Comparison of ENCODE assay signal across 14 cellular contexts in genomic region chr1:218369688-218370511, GRCh38. TPM values are rescaled to one million over a fixed set of nuclear protein-coding genes. Genes with fewer than 3 reads are reported as not detected.
A peak's percentile ranks its signal among the peaks of the same experiment; 100 is the strongest.
DNase-seq lines count a peak whose midpoint lies in the region; ATAC-seq, FAIRE-seq and TF ChIP-seq lines count a peak whose summit lies in the region.
"Had no signal": no experiment of that assay in that cellular context is flagged by ENCODE, and none has a peak within 500 bp of the region (broad histone marks: within the 10 kb centered on the region; RNA-seq: fewer than 3 reads in every experiment).

No MANE protein-coding gene starts in this region.

- no peak overlapping the region for H3K27ac Mint-ChIP-seq in naive thymus-derived CD8-positive, alpha-beta T cell
- H3K27ac Mint-ChIP-seq in endothelial cell (ENCODE audit: unreplicated experiment): no peak overlapping the region
- no peak overlapping the region for H3K27ac Mint-ChIP-seq in T-helper 2 cell treated with Interferon-gamma antibody and Interleukin-4, amounts not matched to agents 5 μg/mL and 100 μg/mL, for 36 hours
- H3K27ac Mint-ChIP-seq: activated naive CD4-positive, alpha-beta T cell treated with anti-CD3 and anti-CD28 coated beads, Interleukin-2, amount 50 U/mL, for 24 hours had no signal

- TF ChIP-seq CTCF in A549 (IDR thresholded peaks at IDR 0.05) (no peak), epithelial cell of esophagus (IDR thresholded peaks at IDR 0.05; ENCODE audit: insufficient read depth, low read depth, low read length, missing control alignments) (no peak), endothelial cell (IDR thresholded peaks at IDR 0.05; ENCODE audit: unreplicated experiment) (no peak)

- TF ChIP-seq POLR2A in A549 (IDR thresholded peaks at IDR 0.05; ENCODE audit: low read length): no peak

- H3K4me3 Mint-ChIP-seq in naive thymus-derived CD8-positive, alpha-beta T cell: no peak overlapping the region
- no peak overlapping the region for H3K4me3 Mint-ChIP-seq in endothelial cell (ENCODE audit: unreplicated experiment)
- H3K4me3 Mint-ChIP-seq in T-helper 2 cell treated with Interferon-gamma antibody and Interleukin-4, amounts not matched to agents 5 μg/mL and 100 μg/mL, for 36 hours: no peak overlapping the region
- H3K4me3 Mint-ChIP-seq: activated naive CD4-positive, alpha-beta T cell treated with anti-CD3 and anti-CD28 coated beads, Interleukin-2, amount 50 U/mL, for 24 hours had no signal

- H3K27ac ChIP-seq in A549 (peak overlapping the region; percentile 90 to 92), muscle layer of duodenum (ENCODE audit: low read length) (peak overlapping the region; percentile 21)
- H3K27ac ChIP-seq: BLaER1, right lobe of liver had no signal

- TF ChIP-seq RAD21 in A549 (conservative IDR thresholded peaks at IDR 0.05 in 1 of 2, IDR thresholded peaks at IDR 0.05 in 1 of 2): no peak

- CTCF ChIA-PET in A549 (lab: Yijun Ruan, JAX): interaction anchor here (0.7 kb wide), 2 partner anchors 8 to 812 kb away, joined by 3 to 4 read pairs; no protein-coding TSS in a partner anchor

- FAIRE-seq in A549 (lab: Jason Lieb, UNC): no peak
- FAIRE-seq: HepG2 had no signal

- H3K4me1 ChIP-seq in A549: peaks cover 96% of the 10 kb centered on the region
- H3K4me1 ChIP-seq in muscle layer of duodenum (ENCODE audit: control insufficient read depth in 1 of 2, insufficient read depth in 2 of 2, low read length in 2 of 2): peaks cover 0 to 55% of the 10 kb centered on the region in 2 donors

- H3K4me3 ChIP-seq in A549: no peak overlapping the region
- no peak overlapping the region for H3K4me3 ChIP-seq in epithelial cell of esophagus (ENCODE audit: low read length)
- no peak overlapping the region for H3K4me3 ChIP-seq in muscle layer of duodenum (ENCODE audit: low read depth in 1 of 2, low read length in 2 of 2)
- H3K4me3 ChIP-seq: BLaER1, right lobe of liver had no signal

- no peaks in the 10 kb centered on the region for H3K36me3 ChIP-seq in muscle layer of duodenum (ENCODE audit: control insufficient read depth in 1 of 2, insufficient read depth in 2 of 2, low read length in 2 of 2)
- H3K36me3 ChIP-seq: BLaER1, right lobe of liver had no signal

- H3K27me3 ChIP-seq in muscle layer of duodenum (ENCODE audit: low read depth, low read length): no peaks in the 10 kb centered on the region
- H3K27me3 ChIP-seq: BLaER1, right lobe of liver had no signal

- TF ChIP-seq EP300 in A549 (IDR thresholded peaks at IDR 0.05): no peak

- no peaks in the 10 kb centered on the region for H3K4me1 Mint-ChIP-seq in naive thymus-derived CD8-positive, alpha-beta T cell
- peaks cover 10% of the 10 kb centered on the region for H3K4me1 Mint-ChIP-seq in endothelial cell (ENCODE audit: unreplicated experiment)
- no peaks in the 10 kb centered on the region for H3K4me1 Mint-ChIP-seq in T-helper 2 cell treated with Interferon-gamma antibody and Interleukin-4, amounts not matched to agents 5 μg/mL and 100 μg/mL, for 36 hours (ENCODE audit: low read depth)
- H3K4me1 Mint-ChIP-seq: activated naive CD4-positive, alpha-beta T cell treated with anti-CD3 and anti-CD28 coated beads, Interleukin-2, amount 50 U/mL, for 24 hours had no signal

- no peaks in the 10 kb centered on the region for H3K9me3 Mint-ChIP-seq in naive thymus-derived CD8-positive, alpha-beta T cell
- no peaks in the 10 kb centered on the region for H3K9me3 Mint-ChIP-seq in endothelial cell (ENCODE audit: unreplicated experiment)
- no peaks in the 10 kb centered on the region for H3K9me3 Mint-ChIP-seq in T-helper 2 cell treated with Interferon-gamma antibody and Interleukin-4, amounts not matched to agents 5 μg/mL and 100 μg/mL, for 36 hours
- H3K9me3 Mint-ChIP-seq: activated naive CD4-positive, alpha-beta T cell treated with anti-CD3 and anti-CD28 coated beads, Interleukin-2, amount 50 U/mL, for 24 hours had no signal

- peaks cover 1 to 11% (median 5%) of the 10 kb centered on the region in 5 donors for H3K27me3 Mint-ChIP-seq in naive thymus-derived CD8-positive, alpha-beta T cell
- peaks cover 4% of the 10 kb centered on the region for H3K27me3 Mint-ChIP-seq in endothelial cell (ENCODE audit: unreplicated experiment)
- H3K27me3 Mint-ChIP-seq in T-helper 2 cell treated with Interferon-gamma antibody and Interleukin-4, amounts not matched to agents 5 μg/mL and 100 μg/mL, for 36 hours (ENCODE audit: low read depth): peaks cover 29% of the 10 kb centered on the region

- no peak for ATAC-seq in A549
- no peak for ATAC-seq in naive thymus-derived CD8-positive, alpha-beta T cell
- ATAC-seq: esophagus mucosa, HepG2, right lobe of liver had no signal

- H3K9me3 ChIP-seq in A549 (no peaks in the 10 kb centered on the region), muscle layer of duodenum (ENCODE audit: control insufficient read depth in 1 of 2, low read length in 2 of 2) (no peaks in the 10 kb centered on the region)
- H3K9me3 ChIP-seq: BLaER1, right lobe of liver had no signal

- no peak for DNase-seq in A549 (ENCODE audit: low read depth in 1 of 2, low spot score in 1 of 2)
- peak; percentile 59 for DNase-seq in HT1080 (ENCODE audit: low read depth)
- peak; percentile 43 for DNase-seq in epithelial cell of esophagus (ENCODE audit: low read depth)
- DNase-seq in naive thymus-derived CD8-positive, alpha-beta T cell: no peak
- DNase-seq in endothelial cell (ENCODE audit: low spot score): no peak
- DNase-seq in T-helper 2 cell treated with Interferon-gamma antibody and Interleukin-4, amounts not matched to agents 5 μg/mL and 100 μg/mL, for 36 hours (ENCODE audit: low spot score): no peak
- DNase-seq in GM19238 (ENCODE audit: insufficient read length, low spot score): no peak
- DNase-seq: NCI-H2107, right lobe of liver had no signal

- no peaks in the 10 kb centered on the region for H3K36me3 Mint-ChIP-seq in naive thymus-derived CD8-positive, alpha-beta T cell
- no peaks in the 10 kb centered on the region for H3K36me3 Mint-ChIP-seq in endothelial cell (ENCODE audit: low read depth, unreplicated experiment)
- no peaks in the 10 kb centered on the region for H3K36me3 Mint-ChIP-seq in T-helper 2 cell treated with Interferon-gamma antibody and Interleukin-4, amounts not matched to agents 5 μg/mL and 100 μg/mL, for 36 hours (ENCODE audit: low read depth)
- H3K36me3 Mint-ChIP-seq: activated naive CD4-positive, alpha-beta T cell treated with anti-CD3 and anti-CD28 coated beads, Interleukin-2, amount 50 U/mL, for 24 hours had no signal

- POLR2A ChIA-PET in A549 (lab: Yijun Ruan, JAX): interaction anchor here (0.6 to 1.0 kb wide), 2 partner anchors 21 to 150 kb away, joined by 3 read pairs; no protein-coding TSS in a partner anchor
- POLR2A ChIA-PET in naive thymus-derived CD8-positive, alpha-beta T cell (lab: Charles Lee): no interaction called here

- 70% methylated on average over 2 of the region's 2 CpGs for WGBS in A549 (ENCODE audit: missing lambda C conversion rate)

- H3K4me2 ChIP-seq in A549: peak overlapping the region; percentile 22; the same call in 1 of the 3 replicates
- H3K4me2 ChIP-seq: BLaER1 had no signal

TF ChIP-seq in A549, 52 proteins besides CTCF, POLR2A, EP300 and RAD21:
- TF ChIP-seq, protein P1, sequence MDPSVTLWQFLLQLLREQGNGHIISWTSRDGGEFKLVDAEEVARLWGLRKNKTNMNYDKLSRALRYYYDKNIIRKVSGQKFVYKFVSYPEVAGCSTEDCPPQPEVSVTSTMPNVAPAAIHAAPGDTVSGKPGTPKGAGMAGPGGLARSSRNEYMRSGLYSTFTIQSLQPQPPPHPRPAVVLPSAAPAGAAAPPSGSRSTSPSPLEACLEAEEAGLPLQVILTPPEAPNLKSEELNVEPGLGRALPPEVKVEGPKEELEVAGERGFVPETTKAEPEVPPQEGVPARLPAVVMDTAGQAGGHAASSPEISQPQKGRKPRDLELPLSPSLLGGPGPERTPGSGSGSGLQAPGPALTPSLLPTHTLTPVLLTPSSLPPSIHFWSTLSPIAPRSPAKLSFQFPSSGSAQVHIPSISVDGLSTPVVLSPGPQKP (IDR thresholded peaks at IDR 0.05; ENCODE audit: low read depth, low read length): no peak
- TF ChIP-seq RARB (CRISPR knock-in tag; IDR thresholded peaks at IDR 0.05): no peak
- no peak for TF ChIP-seq CHD2 (IDR thresholded peaks at IDR 0.05; ENCODE audit: low read length, partially characterized antibody)
- TF ChIP-seq FOSL2 (IDR thresholded peaks at IDR 0.05): no peak
- TF ChIP-seq FOSL2 (CRISPR knock-in tag; IDR thresholded peaks at IDR 0.05): peak; percentile 49; the same call in 1 of the 2 replicates
- TF ChIP-seq NPAS2 (CRISPR knock-in tag; IDR thresholded peaks at IDR 0.05; ENCODE audit: borderline replicate concordance): no peak
- TF ChIP-seq NR3C1 (IDR thresholded peaks at IDR 0.05): no peak
- no peak for TF ChIP-seq JUN (IDR thresholded peaks at IDR 0.05)

RNA-seq across cellular contexts. Expression of gene TGFB2, which starts 24.8 kb away (rescaled TPM):
- polyA plus RNA-seq in A549 (2011; rRNA removed) (65.8 and 67.6 TPM in 2 replicates), A549 (2017; fragmentation: RNase III; extraction: RNeasy Plus Mini Kit Qiagen cat#74134 plus additional on column Dnase treatment) (29.7 to 40.6 TPM (median 34.0 TPM) in 3 replicates)
- 7.8 and 9.4 TPM in 2 replicates for polyA plus RNA-seq in A549 (2012; cell fraction: cytosol; rRNA removed)
- 9.4 and 13.3 TPM in 2 replicates for polyA plus RNA-seq in A549 (2012; cell fraction: nucleus; rRNA removed)
- polyA minus RNA-seq in A549 (2011; rRNA and poly(A)+ RNA removed): 33.4 and 43.9 TPM in 2 replicates
- total RNA-seq in HT1080 (2014; rRNA removed; shearing (Covaris generic)): 2.4 and 3.2 TPM in 2 replicates
- 6.3 and 8.1 TPM in 2 replicates for polyA plus RNA-seq in HT1080 (2015; cell fraction: cytosol; rRNA removed)
- 27.5 and 33.7 TPM in 2 replicates for polyA plus RNA-seq in HT1080 (2015; cell fraction: nucleus; rRNA removed)
- under 1 TPM in 1 of 2 experiments, not detected in 1; 0.16 TPM for total RNA-seq in naive thymus-derived CD8-positive, alpha-beta T cell
- not detected for polyA plus RNA-seq in naive thymus-derived CD8-positive, alpha-beta T cell
- 0.62 TPM for total RNA-seq in endothelial cell (ENCODE audit: unreplicated experiment)
- total RNA-seq: HepG2 had no signal

Comparison
In these comparisons a context has a peak if more than half of its experiments do, and no peak if none do; other contexts are left out.
1. DNase-seq: peak in HT1080 (single experiment) and epithelial cell of esophagus (single experiment); none in A549 (0 of 2), naive thymus-derived CD8-positive, alpha-beta T cell (0 of 10), endothelial cell (single experiment), T-helper 2 cell treated with Interferon-gamma antibody and Interleukin-4, amounts not matched to agents 5 μg/mL and 100 μg/mL, for 36 hours (single experiment) and GM19238 (single experiment).